ENCODE assay signal across 8 cellular contexts in genomic region chr3:61936344-61936937, GRCh38.
DNase-seq lines count a peak whose midpoint lies in the region; ATAC-seq and TF ChIP-seq lines count a peak whose summit lies in the region.

No MANE protein-coding gene starts in this region.

- POLR2A ChIA-PET in AG04449 (lab: Yijun Ruan, JAX), result no interaction called here

- DNase-seq in AG04449 (ENCODE audit: low read depth, low spot score) (no peak), GM13977 (ENCODE audit: low spot score) (peak; percentile 21), dermis blood vessel endothelial cell (peak; percentile 66)
- peak; percentile 28 for DNase-seq in stimulated activated CD4-positive, alpha-beta T cell treated with anti-CD3 and anti-CD28 coated beads, Interleukin-15, amount 100 ng/mL, for 24 hours
- no peak for DNase-seq in stimulated activated naive CD4-positive, alpha-beta T cell (lab: John Stamatoyannopoulos, UW)
- no peak for DNase-seq in effector CD4-positive, alpha-beta T cell

- TF ChIP-seq CTCF in AG04449 (IDR thresholded peaks at IDR 0.05; ENCODE audit: insufficient read depth, low read length, missing control alignments) (peak; percentile 62), GM13977 (IDR thresholded peaks at IDR 0.05; ENCODE audit: extremely low read depth, insufficient read depth, missing control alignments) (peak; percentile 74), LNCAP (IDR thresholded peaks at IDR 0.05) (peak; percentile 70)

- CTCF ChIA-PET in AG04449 (lab: Yijun Ruan, JAX), result interaction anchor here (0.6 to 3.2 kb wide), 21 partner anchors 9 to 377 kb away, joined by 3 to 32 read pairs (median 6); no protein-coding TSS in a partner anchor

- ATAC-seq in GM21367 (IDR thresholded peaks at IDR 0.05; ENCODE audit: unreplicated experiment), result no peak

- in situ Hi-C loops in GM13977 (cut with MboI; ENCODE audit: low pct_unique_long_range_greater_than_20kb, low sequenced_read_pairs, unreplicated experiment), result loop anchor here (10.0 kb wide), 1 partner anchor 82 kb away; no protein-coding TSS in a partner anchor

- no peak overlapping the region for H3K4me3 ChIP-seq in AG04449 (ENCODE audit: low read depth, low read length)

Comparison
In these comparisons a context has a peak if more than half of its experiments do, and no peak if none do; other contexts are left out.
1. DNase-seq: peak in GM13977 (single experiment), dermis blood vessel endothelial cell (single experiment) and stimulated activated CD4-positive, alpha-beta T cell treated with anti-CD3 and anti-CD28 coated beads, Interleukin-15, amount 100 ng/mL, for 24 hours (single experiment); none in AG04449 (single experiment), stimulated activated naive CD4-positive, alpha-beta T cell (0 of 6) and effector CD4-positive, alpha-beta T cell (single experiment).
2. Peak in every context shown above with its lines, with median percentiles within 50 percentile points of each other: CTCF ChIP-seq.